Comparison of ENCODE assay signal across 1 cellular context in genomic region chr2:178927173-178927572, GRCh38.
TF ChIP-seq lines count a peak whose summit lies in the region.

No MANE protein-coding gene starts in this region.

TF ChIP-seq in IMR-90, 13 proteins besides CTCF, POLR2A, EP300 and RAD21 (continued from another document):
- no peak for TF ChIP-seq ELK1 (IDR thresholded peaks at IDR 0.05; ENCODE audit: borderline replicate concordance, low read depth, low read length)
- no peak for TF ChIP-seq MAFK (IDR thresholded peaks at IDR 0.05; ENCODE audit: low read depth, low read length)
- no peak for TF ChIP-seq BHLHE40 (IDR thresholded peaks at IDR 0.05; ENCODE audit: low read depth, low read length)
- no peak for TF ChIP-seq SMC3 (IDR thresholded peaks at IDR 0.05; ENCODE audit: low read depth, low read length)
TF ChIP-seq in IMR-90: peak in this region for 0.
